Comparison of ENCODE assay signal across 18 cellular contexts in genomic region chr9:104831681-104832080, GRCh38.
DNase-seq lines count a peak whose midpoint lies in the region; TF ChIP-seq lines count a peak whose summit lies in the region.
"Had no signal": no experiment of that assay in that cellular context is flagged by ENCODE, and none has a peak within 500 bp of the region (broad histone marks: within the 10 kb centered on the region; RNA-seq: fewer than 3 reads in every experiment).

No MANE protein-coding gene starts in this region.

- H4K20me1 ChIP-seq in osteoblast (ENCODE audit: insufficient read depth, low read length), result no peaks in the 10 kb centered on the region

- no peak for TF ChIP-seq EP300 in transverse colon (IDR thresholded peaks at IDR 0.05; ENCODE audit: low read depth)

- TF ChIP-seq CTCF in endothelial cell (IDR thresholded peaks at IDR 0.05; ENCODE audit: unreplicated experiment), result no peak
- TF ChIP-seq CTCF in osteoblast (IDR thresholded peaks at IDR 0.05; ENCODE audit: extremely low read depth, low read depth, low read length), result no peak
- TF ChIP-seq CTCF in transverse colon (IDR thresholded peaks at IDR 0.05), result no peak

- H3K9me3 ChIP-seq in osteoblast (ENCODE audit: low read depth, low read length), result no peaks in the 10 kb centered on the region
- no peaks in the 10 kb centered on the region for H3K9me3 ChIP-seq in transverse colon
- H3K9me3 ChIP-seq: gastroesophageal sphincter, upper lobe of left lung had no signal

- WGBS in transverse colon (ENCODE audit: low coverage in 1 of 2), 2 donors, result 78 to 82% methylated on average over 2 to 3 of the region's 3 CpGs

- peaks cover 10% of the 10 kb centered on the region for H3K36me3 ChIP-seq in osteoblast (ENCODE audit: insufficient read depth, low read length)
- H3K36me3 ChIP-seq in transverse colon, result peaks cover 0 to 84% (median 35%) of the 10 kb centered on the region in 4 donors

- H3K27ac ChIP-seq in osteoblast (ENCODE audit: low read depth, low read length), result peak overlapping the region; percentile 68
- no peak overlapping the region for H3K27ac ChIP-seq in transverse colon
- H3K27ac ChIP-seq: gastroesophageal sphincter, PC-9, upper lobe of left lung had no signal

- H3K79me2 ChIP-seq in osteoblast (ENCODE audit: insufficient read depth, low read length), result no peaks in the 10 kb centered on the region

- in situ Hi-C loops in transverse colon (cut with MboI; ENCODE audit: low pct_ligation_motif_present in 1 of 4, low pct_unique_long_range_greater_than_20kb in 1 of 4, low sequenced_read_pairs in 3 of 4), result no loop called here

- peak; percentile 78 for DNase-seq in ELR (ENCODE audit: low read depth)
- DNase-seq in RKO (ENCODE audit: low spot score), result peak; percentile 52
- DNase-seq in endothelial cell (ENCODE audit: low spot score), result no peak
- DNase-seq in osteoblast (ENCODE audit: insufficient read length, low spot score, missing footprints), result no peak
- DNase-seq in transverse colon, result no peak
- no peak for DNase-seq in NCI-H1694 (lab: John Stamatoyannopoulos, UW)
- DNase-seq in NCI-H510A (lab: John Stamatoyannopoulos, UW), result no peak
- DNase-seq in NCI-H69 (lab: John Stamatoyannopoulos, UW), result no peak
- DNase-seq: activated CD4-positive, alpha-beta T cell treated with anti-CD3 and anti-CD28 coated beads, Interleukin-2, amount 10 ng/mL, durations not matched to agents 24 days and 14 days; activated naive CD4-positive, alpha-beta T cell treated with anti-CD3 and anti-CD28 coated beads, Interleukin-2, amount 10 ng/mL, durations not matched to agents 7 days and 5 days; DMS79 treated with DMSO at 0.1 percent for 48 hours; effector CD8-positive, alpha-beta T cell; NCI-H1930; PC-9; stimulated activated naive B cell treated with anti-CD40 and anti-IgM and Interleukin-4, amounts not matched to agents 10 μg/mL and 1 μg/mL and 100 μg/mL, for 72 hours; upper lobe of left lung had no signal

- no peaks in the 10 kb centered on the region for H3K27me3 ChIP-seq in osteoblast (ENCODE audit: insufficient read depth, low read length)
- no peaks in the 10 kb centered on the region for H3K27me3 ChIP-seq in transverse colon
- H3K27me3 ChIP-seq: gastroesophageal sphincter, upper lobe of left lung had no signal

- no peak overlapping the region for H3K27ac Mint-ChIP-seq in endothelial cell (ENCODE audit: unreplicated experiment)
- H3K27ac Mint-ChIP-seq: activated CD4-positive, alpha-beta T cell treated with anti-CD3 and anti-CD28 coated beads, Interleukin-2, amount 10 ng/mL, durations not matched to agents 24 days and 14 days; activated naive CD4-positive, alpha-beta T cell treated with anti-CD3 and anti-CD28 coated beads, Interleukin-2, amount 10 ng/mL, durations not matched to agents 7 days and 5 days; CD14-positive monocyte; stimulated activated naive B cell treated with anti-CD40 and anti-IgM and Interleukin-4, amounts not matched to agents 10 μg/mL and 1 μg/mL and 100 μg/mL, for 72 hours had no signal

- H3K4me1 Mint-ChIP-seq in endothelial cell (ENCODE audit: unreplicated experiment), result peaks cover 63% of the 10 kb centered on the region

- no peak overlapping the region for H2AFZ ChIP-seq in osteoblast (ENCODE audit: low read length)
- H2AFZ ChIP-seq: PC-9 had no signal

- peaks cover 12% of the 10 kb centered on the region for H3K27me3 Mint-ChIP-seq in endothelial cell (ENCODE audit: unreplicated experiment)
- H3K27me3 Mint-ChIP-seq: activated CD4-positive, alpha-beta T cell treated with anti-CD3 and anti-CD28 coated beads, Interleukin-2, amount 10 ng/mL, durations not matched to agents 24 days and 14 days; activated naive CD4-positive, alpha-beta T cell treated with anti-CD3 and anti-CD28 coated beads, Interleukin-2, amount 10 ng/mL, durations not matched to agents 7 days and 5 days; stimulated activated naive B cell treated with anti-CD40 and anti-IgM and Interleukin-4, amounts not matched to agents 10 μg/mL and 1 μg/mL and 100 μg/mL, for 72 hours had no signal

- H3K4me1 ChIP-seq in osteoblast (ENCODE audit: insufficient read depth, low read length) (peaks cover 35% of the 10 kb centered on the region), transverse colon (no peaks in the 10 kb centered on the region)

- no peak for TF ChIP-seq POLR2A in transverse colon (IDR thresholded peaks at IDR 0.05)

- H3K4me3 ChIP-seq in osteoblast (ENCODE audit: insufficient read depth, low read length), result no peak overlapping the region
- H3K4me3 ChIP-seq in transverse colon, result no peak overlapping the region
- H3K4me3 ChIP-seq: gastroesophageal sphincter, PC-9, upper lobe of left lung had no signal

- H3K9me3 Mint-ChIP-seq in endothelial cell (ENCODE audit: unreplicated experiment), result no peaks in the 10 kb centered on the region
- H3K9me3 Mint-ChIP-seq: activated CD4-positive, alpha-beta T cell treated with anti-CD3 and anti-CD28 coated beads, Interleukin-2, amount 10 ng/mL, durations not matched to agents 24 days and 14 days; activated naive CD4-positive, alpha-beta T cell treated with anti-CD3 and anti-CD28 coated beads, Interleukin-2, amount 10 ng/mL, durations not matched to agents 7 days and 5 days; stimulated activated naive B cell treated with anti-CD40 and anti-IgM and Interleukin-4, amounts not matched to agents 10 μg/mL and 1 μg/mL and 100 μg/mL, for 72 hours had no signal

- peak overlapping the region; percentile 40 for H3K4me3 Mint-ChIP-seq in endothelial cell (ENCODE audit: unreplicated experiment)
- H3K4me3 Mint-ChIP-seq: activated CD4-positive, alpha-beta T cell treated with anti-CD3 and anti-CD28 coated beads, Interleukin-2, amount 10 ng/mL, durations not matched to agents 24 days and 14 days; activated naive CD4-positive, alpha-beta T cell treated with anti-CD3 and anti-CD28 coated beads, Interleukin-2, amount 10 ng/mL, durations not matched to agents 7 days and 5 days; CD14-positive monocyte; stimulated activated naive B cell treated with anti-CD40 and anti-IgM and Interleukin-4, amounts not matched to agents 10 μg/mL and 1 μg/mL and 100 μg/mL, for 72 hours had no signal

- peak overlapping the region; percentile 16 for H3K4me2 ChIP-seq in osteoblast (ENCODE audit: insufficient read depth, low read length)
- H3K4me2 ChIP-seq: PC-9 had no signal

- intact Hi-C loops in transverse colon (cut with DNase I; ENCODE audit: low total_unique reads), result loop anchor here (2.0 kb wide), 1 partner anchor 65 kb away; no protein-coding TSS in a partner anchor

- H3K36me3 Mint-ChIP-seq in endothelial cell (ENCODE audit: low read depth, unreplicated experiment), result peaks cover 81% of the 10 kb centered on the region
- H3K36me3 Mint-ChIP-seq: activated naive CD4-positive, alpha-beta T cell treated with anti-CD3 and anti-CD28 coated beads, Interleukin-2, amount 10 ng/mL, durations not matched to agents 7 days and 5 days had no signal

Comparison
In these comparisons a context has a peak if more than half of its experiments do, and no peak if none do; other contexts are left out.
1. DNase-seq: peak in ELR (single experiment) and RKO (single experiment); none in endothelial cell (single experiment), osteoblast (single experiment), transverse colon (single experiment), NCI-H1694 (single experiment), NCI-H510A (single experiment) and NCI-H69 (single experiment).